ENCODE assay signal across 9 cellular contexts in the genomic region with DNA sequence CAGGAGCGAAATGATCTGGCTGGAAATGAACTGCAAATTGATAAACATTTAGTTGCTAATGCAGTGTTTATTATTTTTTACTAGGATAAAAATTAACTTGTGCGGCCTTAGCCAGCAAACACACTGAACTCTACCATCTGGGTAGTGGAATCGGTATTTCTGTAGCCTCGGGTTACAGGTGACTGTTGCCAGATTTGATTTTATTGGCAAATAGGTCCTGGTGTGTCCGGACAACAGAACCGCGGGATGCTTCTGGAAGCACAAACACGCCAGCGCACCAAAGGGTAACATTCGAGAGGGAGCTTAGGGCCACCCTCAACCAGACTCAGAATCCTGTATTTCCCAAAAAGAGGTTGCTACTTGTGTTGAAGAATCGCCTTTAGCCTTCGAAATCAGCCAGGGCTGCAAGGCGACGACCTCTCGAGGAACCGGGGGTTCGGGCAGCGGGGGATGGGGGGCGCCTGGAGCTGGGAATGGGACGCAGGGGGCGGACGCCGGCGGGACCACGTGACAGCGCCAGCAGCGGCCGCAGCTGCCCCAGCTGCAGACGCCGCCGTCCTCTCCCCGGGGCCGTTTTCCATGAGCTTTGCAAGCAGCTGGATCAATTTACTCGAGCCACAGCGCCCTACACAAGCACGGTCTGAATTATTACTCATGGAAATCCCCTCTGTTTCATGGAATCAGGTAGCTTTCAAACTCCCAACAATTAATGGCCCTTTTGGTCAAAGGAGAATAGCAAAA.
A peak's percentile ranks its signal among the peaks of the same experiment; 100 is the strongest.
DNase-seq lines count a peak whose midpoint lies in the region; ATAC-seq and TF ChIP-seq lines count a peak whose summit lies in the region.
"Had no signal": no experiment of that assay in that cellular context is flagged by ENCODE, and none has a peak within 500 bp of the region (broad histone marks: within the 10 kb centered on the region; RNA-seq: fewer than 3 reads in every experiment).

No MANE protein-coding gene starts in this region.

- H3K9me3 ChIP-seq in H9 (ENCODE audit: control insufficient read depth, low read depth, low read length) (no peaks in the 10 kb centered on the region), SU-DHL-6 (ENCODE audit: insufficient read depth, low read length) (no peaks in the 10 kb centered on the region)

- peaks cover 10% of the 10 kb centered on the region; the same call in 1 of the 2 replicates for H3K4me1 ChIP-seq in H9 (ENCODE audit: insufficient read depth, low read length)

- DNase-seq in H9 (peak; percentile 80), fibroblast of the conjunctiva (ENCODE audit: low read depth) (peak; percentile 71), occipital lobe (lab: John Stamatoyannopoulos, UW) (peak; percentile 62)
- no peak for DNase-seq in effector CD4-positive, alpha-beta T cell
- DNase-seq: activated naive CD8-positive, alpha-beta T cell treated with anti-CD3 and anti-CD28 coated beads, Interleukin-2, amount 10 ng/mL, durations not matched to agents 7 days and 5 days had no signal

- H3K36me3 ChIP-seq in SU-DHL-6 (ENCODE audit: low read length) = no peaks in the 10 kb centered on the region

- peaks cover 3% of the 10 kb centered on the region for H3K23me2 ChIP-seq in H9 (ENCODE audit: insufficient read length, low read depth, low read length, poor library complexity, severe bottlenecking)

- peak overlapping the region in 2 of 3 experiments; percentile 66 to 88; a peak in 3 of 7 replicates for H3K27ac Mint-ChIP-seq in H9

- peak overlapping the region; percentile 68 for H3K4me2 ChIP-seq in H9 (ENCODE audit: insufficient read depth, insufficient read length, low read length)
- H3K4me2 ChIP-seq in SU-DHL-6 (ENCODE audit: low read depth, low read length, poor library complexity, severe bottlenecking) = no peak overlapping the region

- H3K79me2 ChIP-seq in H9 (ENCODE audit: insufficient read depth, low read length) = no peaks in the 10 kb centered on the region
- H3K79me2 ChIP-seq in SU-DHL-6 (ENCODE audit: insufficient read depth, low read length) = no peaks in the 10 kb centered on the region

- H3K79me1 ChIP-seq in H9 (ENCODE audit: insufficient read depth, low read depth, low read length, poor library complexity, severe bottlenecking) = no peaks in the 10 kb centered on the region

- peak overlapping the region; percentile 28 to 60; a peak in 4 of 5 replicates for H3K4me3 Mint-ChIP-seq in H9

- no peak overlapping the region for H3K4ac ChIP-seq in H9 (ENCODE audit: low read depth, low read length)

- no peaks in the 10 kb centered on the region; a peak in 1 of 5 replicates for H3K9me3 Mint-ChIP-seq in H9
- H3K9me3 Mint-ChIP-seq: activated naive CD8-positive, alpha-beta T cell treated with anti-CD3 and anti-CD28 coated beads, Interleukin-2, amount 10 ng/mL, durations not matched to agents 7 days and 5 days had no signal

- H3K4me3 ChIP-seq in SU-DHL-6 (ENCODE audit: insufficient read depth, low read length, poor library complexity, severe bottlenecking) = no peak overlapping the region

- no peak overlapping the region for H4K91ac ChIP-seq in H9 (ENCODE audit: insufficient read length, low read depth, low read length)

- H3K27me3 ChIP-seq in H9 (ENCODE audit: insufficient read depth, low read length) (no peaks in the 10 kb centered on the region; the same call in 1 of the 2 replicates), SU-DHL-6 (ENCODE audit: low read length) (no peaks in the 10 kb centered on the region)

- no peaks in the 10 kb centered on the region for H3K9me2 ChIP-seq in SU-DHL-6 (replicated peaks; ENCODE audit: insufficient read depth, low read length)

- H3K56ac ChIP-seq in H9 (ENCODE audit: insufficient read length, low read depth, low read length) = no peak overlapping the region

- H2BK15ac ChIP-seq in H9 (ENCODE audit: low read depth, low read length) = no peak overlapping the region

- peak overlapping the region; percentile 51 for H2BK12ac ChIP-seq in H9 (ENCODE audit: insufficient read length, low read depth, low read length)

- no peak overlapping the region for H3T11ph ChIP-seq in H9 (ENCODE audit: low read length)

- H2BK120ac ChIP-seq in H9 (ENCODE audit: low read depth, low read length, poor library complexity, severe bottlenecking) = peak overlapping the region; percentile 24

- WGBS in H9 (ENCODE audit: extremely low coverage, insufficient read length, low lambda C conversion rate) = no CpG with 5 or more reads among the region's 36 CpGs

- H3K23ac ChIP-seq in H9 (ENCODE audit: insufficient read length, low read depth, low read length) = no peak overlapping the region

- H3K9ac ChIP-seq in H9 (ENCODE audit: extremely low read depth, insufficient read length, low read length) (peak overlapping the region; percentile 16), SU-DHL-6 (ENCODE audit: low read length) (no peak overlapping the region)

- peak overlapping the region; percentile 59 for H4K5ac ChIP-seq in H9 (ENCODE audit: insufficient read length, low read depth, low read length)

- no peaks in the 10 kb centered on the region for H4K20me1 ChIP-seq in H9 (ENCODE audit: control insufficient read depth, insufficient read depth, insufficient read length)
- H4K20me1 ChIP-seq in SU-DHL-6 (ENCODE audit: low read depth, low read length) = no peaks in the 10 kb centered on the region

- no peak overlapping the region for H4K8ac ChIP-seq in H9 (replicated peaks; ENCODE audit: insufficient read length, low read depth, low read length)

- H3K18ac ChIP-seq in H9 (ENCODE audit: insufficient read length, low read depth, low read length) = peak overlapping the region; percentile 89

- 0 out of 2 replicates have a peak, but pooled peaks cover 4% of the 10 kb centered on the region for H3F3A ChIP-seq in SU-DHL-6 (ENCODE audit: insufficient read depth)

- no peaks in the 10 kb centered on the region for H3K36me3 Mint-ChIP-seq in H9 (ENCODE audit: insufficient read depth in 1 of 3, low read depth in 3 of 3)

- ATAC-seq in GM21390 (IDR thresholded peaks at IDR 0.05; ENCODE audit: unreplicated experiment) (no peak), HG03097 (IDR thresholded peaks at IDR 0.05; ENCODE audit: low FRiP score, unreplicated experiment) (no peak)

- H3K27ac ChIP-seq in 22Rv1 = peak overlapping the region; percentile 86
- H3K27ac ChIP-seq in H9 (ENCODE audit: insufficient read length, low read depth, low read length) = peak overlapping the region; percentile 74
- no peak overlapping the region for H3K27ac ChIP-seq in SU-DHL-6 (ENCODE audit: low read depth, low read length)

- TF ChIP-seq CTCF in 22Rv1 (IDR thresholded peaks at IDR 0.05) = no peak
- TF ChIP-seq CTCF in H9 (conservative IDR thresholded peaks at IDR 0.05) = no peak
- no peak for TF ChIP-seq CTCF in SU-DHL-6 (IDR thresholded peaks at IDR 0.05; ENCODE audit: insufficient read depth, low read length, poor library complexity, severe bottlenecking)

- H3K27me3 Mint-ChIP-seq in H9 (ENCODE audit: low read depth) = peaks cover 1% of the 10 kb centered on the region; the same call in 1 of the 2 replicates
- H3K27me3 Mint-ChIP-seq: activated naive CD8-positive, alpha-beta T cell treated with anti-CD3 and anti-CD28 coated beads, Interleukin-2, amount 10 ng/mL, durations not matched to agents 7 days and 5 days had no signal

- no peak overlapping the region for H2AK5ac ChIP-seq in H9 (ENCODE audit: insufficient read length, low read length)

- H3K4me1 Mint-ChIP-seq in H9 = peaks cover 42 to 49% of the 10 kb centered on the region in 2 experiments

- peak overlapping the region; percentile 34 for H2AFZ ChIP-seq in H9 (ENCODE audit: low read length)
- peak overlapping the region; percentile 13 for H2AFZ ChIP-seq in SU-DHL-6 (ENCODE audit: low read depth, low read length, severe bottlenecking)

- H2BK5ac ChIP-seq in H9 (ENCODE audit: insufficient read length, low read length) = no peak overlapping the region

- H3K14ac ChIP-seq in H9 (ENCODE audit: insufficient read depth, low read length) = peak overlapping the region; percentile 77; the same call in 1 of the 2 replicates

- H2BK20ac ChIP-seq in H9 (ENCODE audit: low read depth, low read length, poor library complexity, severe bottlenecking) = peak overlapping the region; percentile 62
